1 cellular context compared by ENCODE assay signal in genomic region chr10:43136995-43137700, GRCh38.
TF ChIP-seq lines count a peak whose summit lies in the region.

No MANE protein-coding gene starts in this region.

TF ChIP-seq in H1, 55 proteins besides CTCF, POLR2A, EP300 and RAD21 (continued from another document):
- TF ChIP-seq KDM1A (IDR thresholded peaks at IDR 0.05; ENCODE audit: borderline replicate concordance, low read length) (no peak), NANOG (IDR thresholded peaks at IDR 0.05; ENCODE audit: insufficient read depth, low read depth, low read length, poor library complexity, severe bottlenecking) (no peak), FOSL1 (IDR thresholded peaks at IDR 0.05; ENCODE audit: insufficient read depth, low read depth, low read length) (no peak), GABPA (IDR thresholded peaks at IDR 0.05; ENCODE audit: borderline replicate concordance, insufficient read depth, low read length) (no peak), CTBP2 (IDR thresholded peaks at IDR 0.05; ENCODE audit: borderline replicate concordance, insufficient read depth, insufficient read length, low read length) (no peak), TCF12 (IDR thresholded peaks at IDR 0.05; ENCODE audit: low read depth, low read length) (no peak)
